15 cellular contexts compared by ENCODE assay signal in the genomic region with DNA sequence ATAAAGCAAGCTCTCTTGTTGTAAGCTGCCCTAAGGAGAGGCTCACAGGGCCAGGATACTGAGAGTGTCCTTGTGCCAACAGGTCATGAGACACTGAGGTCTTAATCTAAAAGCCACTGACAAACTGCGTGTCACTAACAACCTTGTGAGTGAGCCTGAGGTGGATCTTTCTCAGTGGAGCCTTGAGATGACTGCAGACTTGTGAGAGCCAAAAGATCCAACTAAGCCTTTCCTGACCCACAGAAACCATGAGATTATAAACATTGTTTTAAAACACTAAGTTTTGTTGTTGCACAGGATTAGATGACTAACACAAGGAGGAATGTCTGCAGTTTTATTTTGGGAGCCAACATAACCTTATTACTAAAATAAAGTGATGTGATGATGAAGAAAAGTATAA.
A peak's percentile ranks its signal among the peaks of the same experiment; 100 is the strongest.
DNase-seq lines count a peak whose midpoint lies in the region; ATAC-seq, FAIRE-seq and TF ChIP-seq lines count a peak whose summit lies in the region.
"Had no signal": no experiment of that assay in that cellular context is flagged by ENCODE, and none has a peak within 500 bp of the region (broad histone marks: within the 10 kb centered on the region; RNA-seq: fewer than 3 reads in every experiment).

No MANE protein-coding gene starts in this region.

- H3K9me3 Mint-ChIP-seq in astrocyte (ENCODE audit: unreplicated experiment), result no peaks in the 10 kb centered on the region
- H3K9me3 Mint-ChIP-seq: effector memory CD8-positive, alpha-beta T cell had no signal

- no peaks in the 10 kb centered on the region for H3K36me3 ChIP-seq in astrocyte (ENCODE audit: insufficient read depth, low read length)
- H3K36me3 ChIP-seq: adrenal gland, transverse colon had no signal

- peak overlapping the region; percentile 46 for H3K27ac ChIP-seq in astrocyte (ENCODE audit: low read depth, low read length)
- H3K27ac ChIP-seq: adrenal gland, transverse colon had no signal

- H3K4me2 ChIP-seq in astrocyte (ENCODE audit: low read length), result peak overlapping the region; percentile 42

- no peak overlapping the region for H3K4me3 ChIP-seq in astrocyte (ENCODE audit: insufficient read depth, low read depth, low read length)
- H3K4me3 ChIP-seq: adrenal gland, transverse colon had no signal

- no peak overlapping the region for H3K4me3 Mint-ChIP-seq in astrocyte (ENCODE audit: unreplicated experiment)
- H3K4me3 Mint-ChIP-seq: effector memory CD8-positive, alpha-beta T cell had no signal

- peak overlapping the region; percentile 43 for H3K27ac Mint-ChIP-seq in astrocyte (ENCODE audit: unreplicated experiment)
- H3K27ac Mint-ChIP-seq: effector memory CD8-positive, alpha-beta T cell had no signal

- DNase-seq in A172 (ENCODE audit: low spot score) (peak; percentile 64), HS-27A (ENCODE audit: low read depth) (peak; percentile 15), astrocyte (ENCODE audit: low read depth) (peak; percentile 81), glomerular endothelial cell (ENCODE audit: extremely low read depth, low read depth, low spot score) (peak; percentile 20), RPMI8226 (no peak)
- DNase-seq: effector memory CD8-positive, alpha-beta T cell; NCI-H1105; NCI-H524; SIG-M5; transverse colon had no signal

- no peaks in the 10 kb centered on the region for H3K27me3 ChIP-seq in astrocyte (ENCODE audit: insufficient read depth, low read length)
- H3K27me3 ChIP-seq: adrenal gland, transverse colon had no signal

- no peaks in the 10 kb centered on the region for H3K79me2 ChIP-seq in astrocyte (ENCODE audit: insufficient read depth, low read length)

- peaks cover 5% of the 10 kb centered on the region for H3K4me1 Mint-ChIP-seq in astrocyte (ENCODE audit: low read depth, unreplicated experiment)

- H3K36me3 Mint-ChIP-seq in astrocyte (ENCODE audit: low read depth, unreplicated experiment), result no peaks in the 10 kb centered on the region

- no peaks in the 10 kb centered on the region for H3K27me3 Mint-ChIP-seq in astrocyte (ENCODE audit: low read depth, unreplicated experiment)

- no peaks in the 10 kb centered on the region for H3K9me3 ChIP-seq in astrocyte (ENCODE audit: insufficient read depth, low read depth, low read length)
- H3K9me3 ChIP-seq: adrenal gland, transverse colon had no signal

- peaks cover 9% of the 10 kb centered on the region for H3K4me1 ChIP-seq in astrocyte (ENCODE audit: insufficient read depth, low read length)
- H3K4me1 ChIP-seq: adrenal gland, transverse colon had no signal

- peak; percentile 76 for FAIRE-seq in astrocyte (lab: Jason Lieb, UNC)
- FAIRE-seq: GM12892 had no signal

- H3K9ac ChIP-seq in astrocyte (ENCODE audit: low read length), result peak overlapping the region; percentile 45

- H2AFZ ChIP-seq in astrocyte (ENCODE audit: low read depth, low read length), result peak overlapping the region; percentile 11

- no peak for TF ChIP-seq CTCF in astrocyte (IDR thresholded peaks at IDR 0.05; ENCODE audit: insufficient read depth, low read depth, low read length)

- ATAC-seq in HG02763 (IDR thresholded peaks at IDR 0.05; ENCODE audit: unreplicated experiment) (no peak), HG03097 (IDR thresholded peaks at IDR 0.05; ENCODE audit: low FRiP score, unreplicated experiment) (no peak), GM21529 (IDR thresholded peaks at IDR 0.05; ENCODE audit: unreplicated experiment) (no peak)
- ATAC-seq: effector memory CD8-positive, alpha-beta T cell had no signal

- no peaks in the 10 kb centered on the region for H4K20me1 ChIP-seq in astrocyte (ENCODE audit: insufficient read depth, low read length)
